ENCODE assay signal across 1 cellular context in the genomic region with DNA sequence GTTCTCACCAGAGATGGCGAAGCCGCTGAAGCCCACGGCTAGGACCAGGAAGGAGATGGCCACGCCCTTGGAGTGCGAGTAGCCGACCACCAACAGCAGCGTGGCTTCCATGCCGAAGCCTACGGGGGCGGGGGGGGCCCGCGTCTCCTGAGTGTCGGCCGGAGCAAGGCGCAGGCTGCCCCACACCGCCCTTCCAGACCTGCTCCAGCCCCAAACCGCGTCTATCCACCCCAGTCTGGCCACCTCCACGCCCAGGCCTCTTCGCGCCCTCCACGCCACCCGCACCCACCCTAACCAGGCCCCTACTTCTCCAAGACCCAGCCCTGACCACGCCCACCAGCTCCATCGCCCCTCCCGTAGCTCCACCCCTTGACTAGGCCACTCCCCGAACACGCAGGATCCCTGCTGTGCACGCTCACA.
TF ChIP-seq lines count a peak whose summit lies in the region.

No MANE protein-coding gene starts in this region.

TF ChIP-seq in H1, 55 proteins besides CTCF, POLR2A, EP300 and RAD21:
- TF ChIP-seq ASH2L (IDR thresholded peaks at IDR 0.05; ENCODE audit: low read length), result no peak
- TF ChIP-seq RFX5 (IDR thresholded peaks at IDR 0.05; ENCODE audit: borderline replicate concordance, low read depth, low read length), result no peak
- no peak for TF ChIP-seq TAF1 (IDR thresholded peaks at IDR 0.05; ENCODE audit: low read depth, low read length)
- no peak for TF ChIP-seq RXRA (IDR thresholded peaks at IDR 0.05; ENCODE audit: insufficient read depth, low read depth, low read length)
- TF ChIP-seq KDM4A (IDR thresholded peaks at IDR 0.05; ENCODE audit: low read depth, low read length, severe bottlenecking), result no peak
- no peak for TF ChIP-seq SIX5 (IDR thresholded peaks at IDR 0.05; ENCODE audit: low read depth, low read length)
- no peak for TF ChIP-seq CTBP2 (IDR thresholded peaks at IDR 0.05; ENCODE audit: borderline replicate concordance, insufficient read depth, insufficient read length, low read length)
- no peak for TF ChIP-seq YY1 (IDR thresholded peaks at IDR 0.05; ENCODE audit: low read depth, low read length)
- TF ChIP-seq, protein P1, sequence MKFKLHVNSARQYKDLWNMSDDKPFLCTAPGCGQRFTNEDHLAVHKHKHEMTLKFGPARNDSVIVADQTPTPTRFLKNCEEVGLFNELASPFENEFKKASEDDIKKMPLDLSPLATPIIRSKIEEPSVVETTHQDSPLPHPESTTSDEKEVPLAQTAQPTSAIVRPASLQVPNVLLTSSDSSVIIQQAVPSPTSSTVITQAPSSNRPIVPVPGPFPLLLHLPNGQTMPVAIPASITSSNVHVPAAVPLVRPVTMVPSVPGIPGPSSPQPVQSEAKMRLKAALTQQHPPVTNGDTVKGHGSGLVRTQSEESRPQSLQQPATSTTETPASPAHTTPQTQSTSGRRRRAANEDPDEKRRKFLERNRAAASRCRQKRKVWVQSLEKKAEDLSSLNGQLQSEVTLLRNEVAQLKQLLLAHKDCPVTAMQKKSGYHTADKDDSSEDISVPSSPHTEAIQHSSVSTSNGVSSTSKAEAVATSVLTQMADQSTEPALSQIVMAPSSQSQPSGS (IDR thresholded peaks at IDR 0.05; ENCODE audit: low read length), result no peak
- TF ChIP-seq BACH1 (IDR thresholded peaks at IDR 0.05; ENCODE audit: low read length), result no peak
- no peak for TF ChIP-seq SIN3A (conservative IDR thresholded peaks at IDR 0.05 in 1 of 2, IDR thresholded peaks at IDR 0.05 in 1 of 2; ENCODE audit: low read depth in 1 of 2, low read length in 2 of 2)
- TF ChIP-seq POLR2AphosphoS5 (IDR thresholded peaks at IDR 0.05; ENCODE audit: low read depth, low read length), result no peak
